In genomic region chr2:218458598-218458997, GRCh38 we compare ENCODE assay signal across 19 cellular contexts. TPM values are rescaled to one million over a fixed set of nuclear protein-coding genes. Genes with fewer than 3 reads are reported as not detected.
DNase-seq lines count a peak whose midpoint lies in the region; ATAC-seq and TF ChIP-seq lines count a peak whose summit lies in the region.
"Had no signal": no experiment of that assay in that cellular context is flagged by ENCODE, and none has a peak within 500 bp of the region (broad histone marks: within the 10 kb centered on the region; RNA-seq: fewer than 3 reads in every experiment).

No MANE protein-coding gene starts in this region.

- peaks cover 51% of the 10 kb centered on the region for H3K36me3 Mint-ChIP-seq in activated CD8-positive, alpha-beta T cell treated with anti-CD3 and anti-CD28 coated beads, Interleukin-2, amount 10 ng/mL, durations not matched to agents 7 days and 5 days (ENCODE audit: low read depth)
- H3K36me3 Mint-ChIP-seq in osteocyte (ENCODE audit: unreplicated experiment): peaks cover 35% of the 10 kb centered on the region

- no peaks in the 10 kb centered on the region for H3K27me3 ChIP-seq in left ventricle myocardium inferior (ENCODE audit: low read depth)

- CTCF ChIA-PET in activated CD8-positive, alpha-beta T cell treated with anti-CD3 and anti-CD28 coated beads, Interleukin-2, amount 10 ng/mL, durations not matched to agents 7 days and 5 days (lab: Charles Lee): no interaction called here

- POLR2A ChIA-PET in activated CD8-positive, alpha-beta T cell treated with anti-CD3 and anti-CD28 coated beads, Interleukin-2, amount 10 ng/mL, durations not matched to agents 7 days and 5 days (lab: Charles Lee): interaction anchor here (0.7 kb wide), 1 partner anchor 13 kb away, joined by 3 read pairs; no protein-coding TSS in a partner anchor

- no peak for TF ChIP-seq CTCF in left ventricle myocardium inferior (IDR thresholded peaks at IDR 0.05; ENCODE audit: borderline replicate concordance)
- no peak for TF ChIP-seq CTCF in osteocyte (IDR thresholded peaks at IDR 0.05)

- H3K4me3 ChIP-seq in left ventricle myocardium inferior: no peak overlapping the region
- H3K4me3 ChIP-seq: A549, GM12878 had no signal

- no peak for DNase-seq in left ventricle myocardium inferior
- no peak for DNase-seq in Right ventricle myocardium inferior (ENCODE audit: missing footprints)
- DNase-seq in activated CD8-positive, alpha-beta T cell treated with anti-CD3 and anti-CD28 coated beads, Interleukin-2, amount 10 ng/mL, durations not matched to agents 7 days and 5 days: no peak
- no peak for DNase-seq in osteocyte (ENCODE audit: extremely low spot score, unreplicated experiment)
- no peak for DNase-seq in NCI-H446 treated with DMSO at 0.1 percent for 48 hours (lab: John Stamatoyannopoulos, UW)
- no peak for DNase-seq in activated CD4-positive, CD25-positive, alpha-beta regulatory T cell (lab: John Stamatoyannopoulos, UW)
- DNase-seq: AML-193; Caco-2; CD4-positive, alpha-beta T cell; DMS79; GOT3; H7; HFFc6; IMR-90 had no signal

- intact Hi-C loops in left ventricle myocardium inferior (cut with micrococcal nuclease): no loop called here
- intact Hi-C loops in Right ventricle myocardium inferior (cut with DNase I): no loop called here

- no peaks in the 10 kb centered on the region for H3K9me3 Mint-ChIP-seq in activated CD8-positive, alpha-beta T cell treated with anti-CD3 and anti-CD28 coated beads, Interleukin-2, amount 10 ng/mL, durations not matched to agents 7 days and 5 days (ENCODE audit: insufficient read depth)
- no peaks in the 10 kb centered on the region for H3K9me3 Mint-ChIP-seq in osteocyte (ENCODE audit: unreplicated experiment)
- H3K9me3 Mint-ChIP-seq: CD4-positive, alpha-beta T cell; HFFc6 had no signal

- H3K4me1 Mint-ChIP-seq in activated CD8-positive, alpha-beta T cell treated with anti-CD3 and anti-CD28 coated beads, Interleukin-2, amount 10 ng/mL, durations not matched to agents 7 days and 5 days (ENCODE audit: low read depth): no peaks in the 10 kb centered on the region
- peaks cover 2% of the 10 kb centered on the region for H3K4me1 Mint-ChIP-seq in osteocyte (ENCODE audit: unreplicated experiment)

- no peaks in the 10 kb centered on the region for H3K4me1 ChIP-seq in left ventricle myocardium inferior
- H3K4me1 ChIP-seq: A549, Caco-2 had no signal

- no peaks in the 10 kb centered on the region for H3K27me3 Mint-ChIP-seq in activated CD8-positive, alpha-beta T cell treated with anti-CD3 and anti-CD28 coated beads, Interleukin-2, amount 10 ng/mL, durations not matched to agents 7 days and 5 days (ENCODE audit: low read depth)
- no peaks in the 10 kb centered on the region for H3K27me3 Mint-ChIP-seq in osteocyte (ENCODE audit: unreplicated experiment)
- H3K27me3 Mint-ChIP-seq: CD4-positive, alpha-beta T cell had no signal

- ATAC-seq in Right ventricle myocardium inferior (no peak), HG03039 (IDR thresholded peaks at IDR 0.05; ENCODE audit: unreplicated experiment) (no peak)
- no peak for ATAC-seq in activated CD8-positive, alpha-beta T cell treated with anti-CD3 and anti-CD28 coated beads, Interleukin-2, amount 10 ng/mL, durations not matched to agents 7 days and 5 days
- ATAC-seq: A549, GM12878, HCT116 had no signal

- H3K27ac Mint-ChIP-seq in activated CD8-positive, alpha-beta T cell treated with anti-CD3 and anti-CD28 coated beads, Interleukin-2, amount 10 ng/mL, durations not matched to agents 7 days and 5 days: peak overlapping the region; percentile 57
- peak overlapping the region; percentile 60 for H3K27ac Mint-ChIP-seq in osteocyte (ENCODE audit: unreplicated experiment)
- H3K27ac Mint-ChIP-seq: CD4-positive, alpha-beta T cell; HFFc6 had no signal

- H3K36me3 ChIP-seq in left ventricle myocardium inferior: peaks cover 63% of the 10 kb centered on the region

- H3K27ac ChIP-seq in left ventricle myocardium inferior (replicated peaks): peak overlapping the region; percentile 2
- H3K27ac ChIP-seq: A549, C4-2B had no signal

- H3K4me3 Mint-ChIP-seq in activated CD8-positive, alpha-beta T cell treated with anti-CD3 and anti-CD28 coated beads, Interleukin-2, amount 10 ng/mL, durations not matched to agents 7 days and 5 days: no peak overlapping the region
- H3K4me3 Mint-ChIP-seq in osteocyte (ENCODE audit: unreplicated experiment): no peak overlapping the region
- H3K4me3 Mint-ChIP-seq: CD4-positive, alpha-beta T cell; HFFc6 had no signal

- H3K9me3 ChIP-seq in left ventricle myocardium inferior (replicated peaks): no peaks in the 10 kb centered on the region
- H3K9me3 ChIP-seq: A549, Caco-2 had no signal

RNA-seq across cellular contexts. Expression of gene VIL1, which starts 39.7 kb away (rescaled TPM):
- total RNA-seq in left ventricle myocardium inferior (not detected), Right ventricle myocardium inferior (not detected), osteocyte (0.57 TPM in 1 of 2 replicates, not detected in the other)
- not detected for total RNA-seq in activated CD8-positive, alpha-beta T cell treated with anti-CD3 and anti-CD28 coated beads, Interleukin-2, amount 10 ng/mL, durations not matched to agents 7 days and 5 days
- total RNA-seq: HFFc6, IMR-90 had no signal

RNA-seq across cellular contexts. Expression of gene CTDSP1, which starts 58.9 kb away (rescaled TPM):
- total RNA-seq in left ventricle myocardium inferior (81.5 TPM), Right ventricle myocardium inferior (101 TPM), osteocyte (131 and 138 TPM in 2 replicates)
- total RNA-seq in activated CD8-positive, alpha-beta T cell treated with anti-CD3 and anti-CD28 coated beads, Interleukin-2, amount 10 ng/mL, durations not matched to agents 7 days and 5 days: 100 to 1,000 TPM; 175 to 185 TPM
